In genomic region chr19:17497149-17497798, GRCh38 we compare ENCODE assay signal across 22 cellular contexts. TPM values are rescaled to one million over a fixed set of nuclear protein-coding genes. Genes with fewer than 3 reads are reported as not detected.
DNase-seq lines count a peak whose midpoint lies in the region; ATAC-seq and TF ChIP-seq lines count a peak whose summit lies in the region.
"Had no signal": no experiment of that assay in that cellular context is flagged by ENCODE, and none has a peak within 500 bp of the region (broad histone marks: within the 10 kb centered on the region; RNA-seq: fewer than 3 reads in every experiment).

No MANE protein-coding gene starts in this region.

- POLR2A ChIA-PET in IMR-90 (lab: Charles Lee; ENCODE audit: unreplicated experiment): no interaction called here

- TF ChIP-seq POLR2A in IMR-90 (IDR thresholded peaks at IDR 0.05; ENCODE audit: low read depth, low read length): no peak

- no TSS peak for BruUV-seq in IMR-90 (replicated peaks; lab: Mats Ljungman, UMichigan)

- intact Hi-C loops in IMR-90 (cut with micrococcal nuclease): loop anchor here (10.0 kb wide), 1 partner anchor 268 kb away; no protein-coding TSS in a partner anchor

- H3K9me2 ChIP-seq in MM.1S (replicated peaks; ENCODE audit: insufficient read depth, low read length): no peaks in the 10 kb centered on the region

- no peak overlapping the region for H3K4ac ChIP-seq in IMR-90 (ENCODE audit: low read depth, low read length)

- no peak overlapping the region for H2AFZ ChIP-seq in IMR-90 (replicated peaks; ENCODE audit: low read length, poor library complexity)
- H2AFZ ChIP-seq in MM.1S (ENCODE audit: low read length): no peak overlapping the region

- H3K18ac ChIP-seq in IMR-90 (ENCODE audit: low read depth, low read length): no peak overlapping the region

- H3K9ac ChIP-seq in IMR-90 (ENCODE audit: low read depth, low read length) (no peak overlapping the region), duodenal mucosa (ENCODE audit: low read depth in 1 of 2, low read length in 2 of 2) (peak overlapping the region in 1 of 2 donors; percentile 6), MM.1S (ENCODE audit: low read length) (no peak overlapping the region)

- peak overlapping the region; percentile 55 for H2AK9ac ChIP-seq in IMR-90 (replicated peaks; ENCODE audit: low read depth, low read length, poor library complexity)

- H2BK15ac ChIP-seq in IMR-90 (ENCODE audit: low read depth, low read length): no peak overlapping the region

- no peak overlapping the region for H2AK5ac ChIP-seq in IMR-90 (ENCODE audit: low read depth, low read length)

- no peaks in the 10 kb centered on the region for H3K79me2 ChIP-seq in MM.1S (ENCODE audit: low read length)

- no peak overlapping the region for H3K56ac ChIP-seq in IMR-90 (ENCODE audit: extremely low read depth, insufficient read depth, low read length)

- H3K79me1 ChIP-seq in IMR-90 (ENCODE audit: low read depth in 1 of 2, low read length in 2 of 2): peaks cover 4 to 54% of the 10 kb centered on the region in 2 experiments; a peak in 2 of 4 replicates

- H4K8ac ChIP-seq in IMR-90 (ENCODE audit: low read depth in 2 of 2, low read length in 2 of 2): no peak overlapping the region

- no peak overlapping the region for H2BK20ac ChIP-seq in IMR-90 (ENCODE audit: low read depth, low read length)

- CTCF ChIA-PET in IMR-90 (lab: Yijun Ruan, JAX): interaction anchor here (1.3 kb wide), 1 partner anchor 53 kb away, joined by 3 read pairs; no protein-coding TSS in a partner anchor

- H3K9me3 ChIP-seq in IMR-90 (ENCODE audit: control insufficient read depth, insufficient read depth, low read length) (no peaks in the 10 kb centered on the region), duodenal mucosa (ENCODE audit: control insufficient read depth in 1 of 2, low read length in 2 of 2) (no peaks in the 10 kb centered on the region), MM.1S (replicated peaks; ENCODE audit: insufficient read depth, low read length) (no peaks in the 10 kb centered on the region)
- H3K9me3 ChIP-seq: tibial nerve had no signal

- no peaks in the 10 kb centered on the region for H3F3A ChIP-seq in MM.1S (ENCODE audit: insufficient read depth, low read length)

- TF ChIP-seq CTCF in IMR-90 (conservative IDR thresholded peaks at IDR 0.05; ENCODE audit: low read depth, low read length): no peak
- TF ChIP-seq CTCF in omental fat pad (IDR thresholded peaks at IDR 0.05): no peak
- no peak for TF ChIP-seq CTCF in MM.1S (IDR thresholded peaks at IDR 0.05; ENCODE audit: low read length)

- DNase-seq in ELF-1 (ENCODE audit: low read depth, low spot score): peak; percentile 63
- no peak for DNase-seq in IMR-90
- DNase-seq in omental fat pad (ENCODE audit: low spot score): no peak
- no peak for DNase-seq in MM.1S
- no peak for DNase-seq in NCI-H2081 treated with DMSO at 0.1 percent for 48 hours (lab: John Stamatoyannopoulos, UW)
- DNase-seq: left ventricle myocardium superior; NCI-H2081; nephron progenitor cell; NK-92 treated with Interleukin-12 subunit alpha and Interleukin-12 subunit beta, amount 100 ng/mL, for 24 hours; stimulated activated CD4-positive, alpha-beta T cell treated with anti-CD3 and anti-CD28 coated beads, Interleukin-2, amount 100 ng/mL, for 48 hours had no signal

- WGBS in IMR-90 (ENCODE audit: extremely low coverage in 2 of 2, insufficient read length in 1 of 2), 2 experiments: 65% methylated on average over 33 of the region's 41 CpGs; no CpG with 5 or more reads in 1 of the 2 experiments

- H2BK5ac ChIP-seq in IMR-90 (ENCODE audit: low read depth, low read length, poor library complexity, severe bottlenecking): no peak overlapping the region

- no peak overlapping the region for H3K14ac ChIP-seq in IMR-90 (replicated peaks; ENCODE audit: low read depth, low read length)

- no peaks in the 10 kb centered on the region for H3K27me3 ChIP-seq in IMR-90 (ENCODE audit: control insufficient read depth, insufficient read depth, low read length)
- no peaks in the 10 kb centered on the region for H3K27me3 ChIP-seq in duodenal mucosa (ENCODE audit: control insufficient read depth in 1 of 2, insufficient read depth in 2 of 2, low read length in 2 of 2)
- peaks cover 21% of the 10 kb centered on the region for H3K27me3 ChIP-seq in MM.1S (replicated peaks; ENCODE audit: insufficient read depth, low read length)
- H3K27me3 ChIP-seq: tibial nerve had no signal

- H3K9me1 ChIP-seq in IMR-90 (ENCODE audit: insufficient read depth, low read length): peaks cover 12% of the 10 kb centered on the region

- H3K4me1 ChIP-seq in IMR-90 (ENCODE audit: control insufficient read depth, insufficient read depth, low read length): peaks cover 9% of the 10 kb centered on the region
- peaks cover 0 to 14% of the 10 kb centered on the region in 2 donors for H3K4me1 ChIP-seq in duodenal mucosa (ENCODE audit: control insufficient read depth in 1 of 2, insufficient read depth in 2 of 2, low read length in 2 of 2)
- H3K4me1 ChIP-seq in MM.1S (ENCODE audit: low read length): no peaks in the 10 kb centered on the region

- H4K20me1 ChIP-seq in IMR-90 (ENCODE audit: insufficient read depth, low read length) (peaks cover 24% of the 10 kb centered on the region; the same call in 1 of the 2 replicates), MM.1S (ENCODE audit: insufficient read depth, low read length) (no peaks in the 10 kb centered on the region)

- H3K27ac ChIP-seq in IMR-90 (ENCODE audit: insufficient read depth, low read length): no peak overlapping the region
- no peak overlapping the region for H3K27ac ChIP-seq in duodenal mucosa (ENCODE audit: low read depth, low read length)
- no peak overlapping the region for H3K27ac ChIP-seq in MM.1S (ENCODE audit: low read length)
- H3K27ac ChIP-seq: SK-N-MC had no signal

- H3K4me2 ChIP-seq in IMR-90 (ENCODE audit: low read depth, low read length) (no peak overlapping the region), MM.1S (ENCODE audit: low read depth, low read length) (no peak overlapping the region)

- dilution Hi-C loops in IMR-90 (cut with HindIII; ENCODE audit: low sequenced_read_pairs, unreplicated experiment): no loop called here

- H4K5ac ChIP-seq in IMR-90 (ENCODE audit: low read depth, low read length): no peak overlapping the region

- H2BK120ac ChIP-seq in IMR-90 (ENCODE audit: low read depth, low read length): no peak overlapping the region

- H3K36me3 ChIP-seq in IMR-90 (ENCODE audit: control insufficient read depth, insufficient read depth, low read length): peaks cover 19% of the 10 kb centered on the region
- peaks cover 4 to 7% of the 10 kb centered on the region in 2 donors for H3K36me3 ChIP-seq in duodenal mucosa (ENCODE audit: control insufficient read depth in 1 of 2, insufficient read depth in 2 of 2, low read length in 2 of 2)
- H3K36me3 ChIP-seq in MM.1S (replicated peaks; ENCODE audit: insufficient read depth, low read length): no peaks in the 10 kb centered on the region

- ATAC-seq in IMR-90 (ENCODE audit: low read depth): no peak
- ATAC-seq in omental fat pad (ENCODE audit: low FRiP score): peak; percentile 20
- no peak for ATAC-seq in GM18907 (IDR thresholded peaks at IDR 0.05; ENCODE audit: unreplicated experiment)

- H4K91ac ChIP-seq in IMR-90 (ENCODE audit: insufficient read depth, low read depth, low read length): no peak overlapping the region

- H3K4me3 ChIP-seq in IMR-90 (ENCODE audit: insufficient read depth, low read depth, low read length) (no peak overlapping the region), duodenal mucosa (ENCODE audit: low read depth in 1 of 2, low read length in 2 of 2) (peak overlapping the region; percentile 47 to 53), MM.1S (ENCODE audit: low read length) (no peak overlapping the region)
- H3K4me3 ChIP-seq: SK-N-MC, skin epidermis, tibial nerve had no signal

- TF ChIP-seq RAD21 in IMR-90 (IDR thresholded peaks at IDR 0.05; ENCODE audit: low read length): no peak

- H3K23ac ChIP-seq in IMR-90 (ENCODE audit: low read depth, low read length): no peak overlapping the region

- in situ Hi-C loops in IMR-90 (cut with MboI; ENCODE audit: low sequenced_read_pairs): no loop called here

TF ChIP-seq in IMR-90, 13 proteins besides CTCF, POLR2A, EP300 and RAD21 (continues in another document):
- TF ChIP-seq RFX5 (IDR thresholded peaks at IDR 0.05; ENCODE audit: low read depth, low read length) (no peak), CHD1 (IDR thresholded peaks at IDR 0.05; ENCODE audit: low read depth, low read length) (no peak), RCOR1 (IDR thresholded peaks at IDR 0.05; ENCODE audit: insufficient replicate concordance, low read length) (no peak), CEBPB (IDR thresholded peaks at IDR 0.05; ENCODE audit: low read depth, low read length) (no peak), FOS (IDR thresholded peaks at IDR 0.05; ENCODE audit: low read depth, low read length) (no peak), NFE2L2 (IDR thresholded peaks at IDR 0.05; ENCODE audit: low read depth, low read length) (no peak), SMC3 (IDR thresholded peaks at IDR 0.05; ENCODE audit: low read depth, low read length) (no peak)

RNA-seq across cellular contexts. Expression of gene PGLS, which starts 14.2 kb away (rescaled TPM):
- total RNA-seq in IMR-90 (2012; rRNA removed) (33.9 and 37.2 TPM in 2 replicates), omental fat pad (10 to 100 TPM; 57.8 to 92.5 (median 69.0) TPM)
- 74.3 and 92.0 TPM in 2 replicates for polyA plus RNA-seq in IMR-90 (2012; rRNA removed)
- polyA plus RNA-seq in IMR-90 (2012; cell fraction: cytosol; rRNA removed): 161 and 165 TPM in 2 replicates
- polyA plus RNA-seq in IMR-90 (2012; cell fraction: nucleus; rRNA removed; ENCODE audit: low replicate concordance): 71.3 and 138 TPM in 2 replicates

RNA-seq across cellular contexts. Expression of gene SLC27A1, which starts 26.9 kb away (rescaled TPM):
- total RNA-seq in IMR-90 (2012; rRNA removed) (4.8 and 5.6 TPM in 2 replicates), omental fat pad (10 to 100 TPM; 26.6 to 52.8 (median 40.4) TPM)
- polyA plus RNA-seq in IMR-90 (2012; rRNA removed): 12.9 and 15.6 TPM in 2 replicates
- 11.1 and 18.4 TPM in 2 replicates for polyA plus RNA-seq in IMR-90 (2012; cell fraction: cytosol; rRNA removed)
- 37.7 and 82.2 TPM in 2 replicates for polyA plus RNA-seq in IMR-90 (2012; cell fraction: nucleus; rRNA removed; ENCODE audit: low replicate concordance)

RNA-seq across cellular contexts. Expression of gene NXNL1, which starts 36.5 kb away (rescaled TPM):
- not detected in 2 replicates for total RNA-seq in IMR-90 (2012; rRNA removed)
- not detected in 2 replicates for polyA plus RNA-seq in IMR-90 (2012; rRNA removed)
- not detected in 2 replicates for polyA plus RNA-seq in IMR-90 (2012; cell fraction: cytosol; rRNA removed)
- polyA plus RNA-seq in IMR-90 (2012; cell fraction: nucleus; rRNA removed; ENCODE audit: low replicate concordance): not detected in 2 replicates
- total RNA-seq in omental fat pad: not detected
- total RNA-seq: activated CD8-positive, alpha-beta memory T cell treated with anti-CD3 and anti-CD28 coated beads for 36 hours; activated naive CD4-positive, alpha-beta T cell treated with anti-CD3 and anti-CD28 coated beads, Interleukin-2, amount 50 U/mL, for 72 hours; activated T-helper 1 cell treated with anti-CD3 and anti-CD28 coated beads, Interleukin-12 subunit alpha, Interleukin-12 subunit beta, Interleukin-2, Interleukin-4 antibody, amounts not matched to agents 30 ng/mL and 10 ng/mL and 1 ng/mL, durations not matched to agents 14 hours and 24 hours and 36 hours; chondrocyte; Daoy; left ventricle myocardium superior; NCI-H460; progenitor cell of endocrine pancreas had no signal

RNA-seq across cellular contexts. Expression of gene TMEM221, which starts 48.8 kb away (rescaled TPM):
- not detected in 2 replicates for total RNA-seq in IMR-90 (2012; rRNA removed)
- polyA plus RNA-seq in IMR-90 (2012; rRNA removed): 0.06 and 0.12 TPM in 2 replicates
- polyA plus RNA-seq in IMR-90 (2012; cell fraction: cytosol; rRNA removed): 0.08 and 0.11 TPM in 2 replicates
- polyA plus RNA-seq in IMR-90 (2012; cell fraction: nucleus; rRNA removed; ENCODE audit: low replicate concordance): 0.04 and 0.11 TPM in 2 replicates
- total RNA-seq in omental fat pad: 1 to 10 TPM in 1 of 4 donors, under 1 TPM in 2, not detected in 1; 0.38 to 1.9 (median 0.46) TPM
- total RNA-seq: activated CD8-positive, alpha-beta memory T cell treated with anti-CD3 and anti-CD28 coated beads for 36 hours; activated naive CD4-positive, alpha-beta T cell treated with anti-CD3 and anti-CD28 coated beads, Interleukin-2, amount 50 U/mL, for 72 hours; activated T-helper 1 cell treated with anti-CD3 and anti-CD28 coated beads, Interleukin-12 subunit alpha, Interleukin-12 subunit beta, Interleukin-2, Interleukin-4 antibody, amounts not matched to agents 30 ng/mL and 10 ng/mL and 1 ng/mL, durations not matched to agents 14 hours and 24 hours and 36 hours; Daoy; left ventricle myocardium superior had no signal

RNA-seq across cellular contexts. Expression of gene COLGALT1, which starts 58.2 kb away (rescaled TPM):
- 74.2 and 77.1 TPM in 2 replicates for total RNA-seq in IMR-90 (2012; rRNA removed)
- 117 and 124 TPM in 2 replicates for polyA plus RNA-seq in IMR-90 (2012; rRNA removed)
- 127 and 204 TPM in 2 replicates for polyA plus RNA-seq in IMR-90 (2012; cell fraction: cytosol; rRNA removed)
- polyA plus RNA-seq in IMR-90 (2012; cell fraction: nucleus; rRNA removed; ENCODE audit: low replicate concordance): 103 and 152 TPM in 2 replicates
- 100 to 1,000 TPM in 3 of 4 donors, 10 to 100 TPM in 1; 70.0 to 141 (median 115) TPM for total RNA-seq in omental fat pad

Comparison
In these comparisons a context has a peak if more than half of its experiments do, and no peak if none do; other contexts are left out.
1. H3K4me3 ChIP-seq: peak in duodenal mucosa (2 of 2); none in IMR-90 (single experiment) and MM.1S (single experiment).